Comparison of ENCODE assay signal across 1 cellular context in the genomic region with DNA sequence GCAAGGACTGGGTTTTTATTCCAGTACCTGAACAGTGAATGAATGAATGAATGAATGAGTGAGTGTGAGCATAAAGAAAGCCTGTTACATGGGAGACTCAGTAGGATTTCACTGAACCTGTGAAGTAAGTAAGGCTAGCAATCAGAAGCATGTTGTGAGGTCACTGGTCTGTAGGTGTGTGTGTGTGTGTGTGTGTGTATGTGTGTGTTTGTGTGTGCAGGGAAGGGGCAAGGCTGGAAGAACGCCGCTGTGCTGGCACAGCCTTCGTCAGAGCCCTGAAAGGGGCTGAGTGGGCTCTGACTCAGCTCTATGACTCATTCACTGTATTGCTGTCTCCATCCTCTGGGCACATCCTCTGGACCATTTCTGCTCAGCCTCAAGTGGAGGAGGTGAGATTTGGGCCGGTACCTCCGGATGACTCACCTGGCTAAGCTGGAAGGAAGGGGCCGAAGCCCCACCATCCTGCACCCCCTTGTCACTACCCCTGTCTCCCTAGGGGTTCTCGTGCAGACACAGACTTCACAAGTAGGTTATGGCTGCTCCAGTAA.
TF ChIP-seq lines count a peak whose summit lies in the region.

No MANE protein-coding gene starts in this region.

TF ChIP-seq in HEK293, 187 proteins besides CTCF, POLR2A, EP300 and RAD21 (continued from another document):
- peak; percentile 54; the same call in 1 of the 2 replicates for TF ChIP-seq ZNF707 (tag by site-specific recombination; IDR thresholded peaks at IDR 0.05)
- TF ChIP-seq YY1 (tag by site-specific recombination; IDR thresholded peaks at IDR 0.05): no peak
- peak; percentile 63; the same call in 1 of the 2 replicates for TF ChIP-seq RBAK (tag by site-specific recombination; IDR thresholded peaks at IDR 0.05)
- TF ChIP-seq MEIS1 (CRISPR knock-in tag; IDR thresholded peaks at IDR 0.05; ENCODE audit: borderline replicate concordance): no peak
- TF ChIP-seq YY2 (tag by site-specific recombination; IDR thresholded peaks at IDR 0.05): no peak
- TF ChIP-seq TCF7L2 (IDR thresholded peaks at IDR 0.05; ENCODE audit: borderline replicate concordance, low read depth, low read length): no peak
- no peak for TF ChIP-seq ZNF658 (tag by site-specific recombination; IDR thresholded peaks at IDR 0.05)
- TF ChIP-seq ZNF544 (tag by site-specific recombination; IDR thresholded peaks at IDR 0.05): no peak
- TF ChIP-seq, protein P1, sequence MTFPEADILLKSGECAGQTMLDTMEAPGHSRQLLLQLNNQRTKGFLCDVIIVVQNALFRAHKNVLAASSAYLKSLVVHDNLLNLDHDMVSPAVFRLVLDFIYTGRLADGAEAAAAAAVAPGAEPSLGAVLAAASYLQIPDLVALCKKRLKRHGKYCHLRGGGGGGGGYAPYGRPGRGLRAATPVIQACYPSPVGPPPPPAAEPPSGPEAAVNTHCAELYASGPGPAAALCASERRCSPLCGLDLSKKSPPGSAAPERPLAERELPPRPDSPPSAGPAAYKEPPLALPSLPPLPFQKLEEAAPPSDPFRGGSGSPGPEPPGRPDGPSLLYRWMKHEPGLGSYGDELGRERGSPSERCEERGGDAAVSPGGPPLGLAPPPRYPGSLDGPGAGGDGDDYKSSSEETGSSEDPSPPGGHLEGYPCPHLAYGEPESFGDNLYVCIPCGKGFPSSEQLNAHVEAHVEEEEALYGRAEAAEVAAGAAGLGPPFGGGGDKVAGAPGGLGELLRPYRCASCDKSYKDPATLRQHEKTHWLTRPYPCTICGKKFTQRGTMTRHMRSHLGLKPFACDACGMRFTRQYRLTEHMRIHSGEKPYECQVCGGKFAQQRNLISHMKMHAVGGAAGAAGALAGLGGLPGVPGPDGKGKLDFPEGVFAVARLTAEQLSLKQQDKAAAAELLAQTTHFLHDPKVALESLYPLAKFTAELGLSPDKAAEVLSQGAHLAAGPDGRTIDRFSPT (tag by site-specific recombination; IDR thresholded peaks at IDR 0.05): peak; percentile 88
- no peak; the same call in 1 of the 2 replicates for TF ChIP-seq ZNF501 (tag by site-specific recombination; IDR thresholded peaks at IDR 0.05)
- TF ChIP-seq ZNF335 (tag by site-specific recombination; conservative IDR thresholded peaks at IDR 0.05): peak; percentile 64
- TF ChIP-seq GLI4 (tag by site-specific recombination; IDR thresholded peaks at IDR 0.05): peak; percentile 87; the same call in 1 of the 2 replicates
- TF ChIP-seq, protein P2, sequence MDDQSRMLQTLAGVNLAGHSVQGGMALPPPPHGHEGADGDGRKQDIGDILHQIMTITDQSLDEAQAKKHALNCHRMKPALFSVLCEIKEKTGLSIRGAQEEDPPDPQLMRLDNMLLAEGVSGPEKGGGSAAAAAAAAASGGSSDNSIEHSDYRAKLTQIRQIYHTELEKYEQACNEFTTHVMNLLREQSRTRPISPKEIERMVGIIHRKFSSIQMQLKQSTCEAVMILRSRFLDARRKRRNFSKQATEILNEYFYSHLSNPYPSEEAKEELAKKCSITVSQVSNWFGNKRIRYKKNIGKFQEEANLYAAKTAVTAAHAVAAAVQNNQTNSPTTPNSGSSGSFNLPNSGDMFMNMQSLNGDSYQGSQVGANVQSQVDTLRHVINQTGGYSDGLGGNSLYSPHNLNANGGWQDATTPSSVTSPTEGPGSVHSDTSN (CRISPR knock-in tag; IDR thresholded peaks at IDR 0.05): no peak
- TF ChIP-seq ZNF184 (tag by site-specific recombination; IDR thresholded peaks at IDR 0.05): peak; percentile 64; the same call in 1 of the 2 replicates
- TF ChIP-seq ZBTB48 (tag by site-specific recombination; IDR thresholded peaks at IDR 0.05): peak; percentile 85
- TF ChIP-seq WT1 (tag by site-specific recombination; IDR thresholded peaks at IDR 0.05): no peak
- no peak for TF ChIP-seq ZNF19 (tag by site-specific recombination; IDR thresholded peaks at IDR 0.05; ENCODE audit: low read depth)
- no peak for TF ChIP-seq GLIS1 (tag by site-specific recombination; IDR thresholded peaks at IDR 0.05)
- no peak for TF ChIP-seq ZNF776 (tag by site-specific recombination; IDR thresholded peaks at IDR 0.05; ENCODE audit: borderline replicate concordance)
- TF ChIP-seq ZNF624 (tag by site-specific recombination; IDR thresholded peaks at IDR 0.05): no peak
- no peak for TF ChIP-seq SETDB1 (IDR thresholded peaks at IDR 0.05; ENCODE audit: insufficient read length, low read length)
- no peak for TF ChIP-seq ZNF274 (IDR thresholded peaks at IDR 0.05; ENCODE audit: low read length)
- no peak; the same call in 1 of the 2 replicates for TF ChIP-seq ZNF274 (tag by site-specific recombination; IDR thresholded peaks at IDR 0.05; ENCODE audit: borderline replicate concordance)
- TF ChIP-seq, protein P3, sequence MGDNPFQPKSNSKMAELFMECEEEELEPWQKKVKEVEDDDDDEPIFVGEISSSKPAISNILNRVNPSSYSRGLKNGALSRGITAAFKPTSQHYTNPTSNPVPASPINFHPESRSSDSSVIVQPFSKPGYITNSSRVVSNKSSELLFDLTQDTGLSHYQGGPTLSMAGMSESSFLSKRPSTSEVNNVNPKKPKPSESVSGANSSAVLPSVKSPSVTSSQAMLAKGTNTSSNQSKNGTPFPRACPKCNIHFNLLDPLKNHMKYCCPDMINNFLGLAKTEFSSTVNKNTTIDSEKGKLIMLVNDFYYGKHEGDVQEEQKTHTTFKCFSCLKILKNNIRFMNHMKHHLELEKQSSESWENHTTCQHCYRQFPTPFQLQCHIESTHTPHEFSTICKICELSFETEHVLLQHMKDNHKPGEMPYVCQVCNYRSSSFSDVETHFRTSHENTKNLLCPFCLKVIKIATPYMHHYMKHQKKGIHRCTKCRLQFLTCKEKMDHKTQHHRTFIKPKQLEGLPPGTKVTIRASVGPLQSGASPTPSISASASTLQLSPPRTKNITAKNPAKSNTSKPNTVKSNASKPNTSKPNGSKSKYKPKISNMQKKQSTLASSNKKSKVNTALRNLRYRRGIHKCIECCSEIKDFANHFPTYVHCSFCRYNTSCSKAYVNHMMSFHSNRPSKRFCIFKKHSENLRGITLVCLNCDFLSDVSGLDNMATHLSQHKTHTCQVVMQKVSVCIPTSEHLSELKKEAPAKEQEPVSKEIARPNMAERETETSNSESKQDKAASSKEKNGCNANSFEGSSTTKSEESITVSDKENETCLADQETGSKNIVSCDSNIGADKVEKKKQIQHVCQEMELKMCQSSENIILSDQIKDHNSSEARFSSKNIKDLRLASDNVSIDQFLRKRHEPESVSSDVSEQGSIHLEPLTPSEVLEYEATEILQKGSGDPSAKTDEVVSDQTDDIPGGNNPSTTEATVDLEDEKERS (tag by site-specific recombination; IDR thresholded peaks at IDR 0.05): peak; percentile 89
- TF ChIP-seq, protein P4, sequence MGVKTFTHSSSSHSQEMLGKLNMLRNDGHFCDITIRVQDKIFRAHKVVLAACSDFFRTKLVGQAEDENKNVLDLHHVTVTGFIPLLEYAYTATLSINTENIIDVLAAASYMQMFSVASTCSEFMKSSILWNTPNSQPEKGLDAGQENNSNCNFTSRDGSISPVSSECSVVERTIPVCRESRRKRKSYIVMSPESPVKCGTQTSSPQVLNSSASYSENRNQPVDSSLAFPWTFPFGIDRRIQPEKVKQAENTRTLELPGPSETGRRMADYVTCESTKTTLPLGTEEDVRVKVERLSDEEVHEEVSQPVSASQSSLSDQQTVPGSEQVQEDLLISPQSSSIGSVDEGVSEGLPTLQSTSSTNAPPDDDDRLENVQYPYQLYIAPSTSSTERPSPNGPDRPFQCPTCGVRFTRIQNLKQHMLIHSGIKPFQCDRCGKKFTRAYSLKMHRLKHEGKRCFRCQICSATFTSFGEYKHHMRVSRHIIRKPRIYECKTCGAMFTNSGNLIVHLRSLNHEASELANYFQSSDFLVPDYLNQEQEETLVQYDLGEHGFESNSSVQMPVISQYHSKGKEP (tag by site-specific recombination; IDR thresholded peaks at IDR 0.05): no peak
- TF ChIP-seq ZNF560 (tag by site-specific recombination; IDR thresholded peaks at IDR 0.05; ENCODE audit: borderline replicate concordance): no peak
- no peak for TF ChIP-seq ZNF549 (tag by site-specific recombination; IDR thresholded peaks at IDR 0.05)
- TF ChIP-seq, protein P5, sequence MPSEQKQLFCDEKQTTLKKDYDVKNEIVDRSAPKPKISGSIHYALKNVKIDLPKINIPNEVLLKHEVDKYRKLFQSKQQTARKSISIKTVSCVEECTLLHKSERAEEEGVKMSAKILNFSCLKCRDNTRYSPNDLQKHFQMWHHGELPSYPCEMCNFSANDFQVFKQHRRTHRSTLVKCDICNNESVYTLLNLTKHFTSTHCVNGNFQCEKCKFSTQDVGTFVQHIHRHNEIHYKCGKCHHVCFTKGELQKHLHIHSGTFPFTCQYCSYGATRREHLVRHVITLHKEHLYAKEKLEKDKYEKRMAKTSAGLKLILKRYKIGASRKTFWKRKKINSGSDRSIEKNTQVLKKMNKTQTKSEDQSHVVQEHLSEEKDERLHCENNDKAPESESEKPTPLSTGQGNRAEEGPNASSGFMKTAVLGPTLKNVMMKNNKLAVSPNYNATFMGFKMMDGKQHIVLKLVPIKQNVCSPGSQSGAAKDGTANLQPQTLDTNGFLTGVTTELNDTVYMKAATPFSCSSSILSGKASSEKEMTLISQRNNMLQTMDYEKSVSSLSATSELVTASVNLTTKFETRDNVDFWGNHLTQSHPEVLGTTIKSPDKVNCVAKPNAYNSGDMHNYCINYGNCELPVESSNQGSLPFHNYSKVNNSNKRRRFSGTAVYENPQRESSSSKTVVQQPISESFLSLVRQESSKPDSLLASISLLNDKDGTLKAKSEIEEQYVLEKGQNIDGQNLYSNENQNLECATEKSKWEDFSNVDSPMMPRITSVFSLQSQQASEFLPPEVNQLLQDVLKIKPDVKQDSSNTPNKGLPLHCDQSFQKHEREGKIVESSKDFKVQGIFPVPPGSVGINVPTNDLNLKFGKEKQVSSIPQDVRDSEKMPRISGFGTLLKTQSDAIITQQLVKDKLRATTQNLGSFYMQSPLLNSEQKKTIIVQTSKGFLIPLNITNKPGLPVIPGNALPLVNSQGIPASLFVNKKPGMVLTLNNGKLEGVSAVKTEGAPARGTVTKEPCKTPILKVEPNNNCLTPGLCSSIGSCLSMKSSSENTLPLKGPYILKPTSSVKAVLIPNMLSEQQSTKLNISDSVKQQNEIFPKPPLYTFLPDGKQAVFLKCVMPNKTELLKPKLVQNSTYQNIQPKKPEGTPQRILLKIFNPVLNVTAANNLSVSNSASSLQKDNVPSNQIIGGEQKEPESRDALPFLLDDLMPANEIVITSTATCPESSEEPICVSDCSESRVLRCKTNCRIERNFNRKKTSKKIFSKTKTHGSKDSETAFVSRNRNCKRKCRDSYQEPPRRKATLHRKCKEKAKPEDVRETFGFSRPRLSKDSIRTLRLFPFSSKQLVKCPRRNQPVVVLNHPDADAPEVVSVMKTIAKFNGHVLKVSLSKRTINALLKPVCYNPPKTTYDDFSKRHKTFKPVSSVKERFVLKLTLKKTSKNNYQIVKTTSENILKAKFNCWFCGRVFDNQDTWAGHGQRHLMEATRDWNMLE (tag by site-specific recombination; conservative IDR thresholded peaks at IDR 0.05; ENCODE audit: low read depth): 0 out of 2 replicates have a peak, but pooled peaks have one; percentile 34
- TF ChIP-seq HOXC10 (CRISPR knock-in tag; IDR thresholded peaks at IDR 0.05): no peak
- TF ChIP-seq ZEB2 (tag by site-specific recombination; IDR thresholded peaks at IDR 0.05): peak; percentile 91
- no peak for TF ChIP-seq ZNF555 (tag by site-specific recombination; conservative IDR thresholded peaks at IDR 0.05)
- TF ChIP-seq, protein P6, sequence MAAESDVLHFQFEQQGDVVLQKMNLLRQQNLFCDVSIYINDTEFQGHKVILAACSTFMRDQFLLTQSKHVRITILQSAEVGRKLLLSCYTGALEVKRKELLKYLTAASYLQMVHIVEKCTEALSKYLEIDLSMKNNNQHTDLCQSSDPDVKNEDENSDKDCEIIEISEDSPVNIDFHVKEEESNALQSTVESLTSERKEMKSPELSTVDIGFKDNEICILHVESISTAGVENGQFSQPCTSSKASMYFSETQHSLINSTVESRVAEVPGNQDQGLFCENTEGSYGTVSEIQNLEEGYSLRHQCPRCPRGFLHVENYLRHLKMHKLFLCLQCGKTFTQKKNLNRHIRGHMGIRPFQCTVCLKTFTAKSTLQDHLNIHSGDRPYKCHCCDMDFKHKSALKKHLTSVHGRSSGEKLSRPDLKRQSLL (tag by site-specific recombination; IDR thresholded peaks at IDR 0.05): no peak
- TF ChIP-seq ZNF626 (tag by site-specific recombination; IDR thresholded peaks at IDR 0.05): no peak
- peak; percentile 73 for TF ChIP-seq SP3 (tag by site-specific recombination; IDR thresholded peaks at IDR 0.05)
- TF ChIP-seq ZNF157 (tag by site-specific recombination; IDR thresholded peaks at IDR 0.05): peak; percentile 47; the same call in 1 of the 2 replicates
- TF ChIP-seq, protein P7, sequence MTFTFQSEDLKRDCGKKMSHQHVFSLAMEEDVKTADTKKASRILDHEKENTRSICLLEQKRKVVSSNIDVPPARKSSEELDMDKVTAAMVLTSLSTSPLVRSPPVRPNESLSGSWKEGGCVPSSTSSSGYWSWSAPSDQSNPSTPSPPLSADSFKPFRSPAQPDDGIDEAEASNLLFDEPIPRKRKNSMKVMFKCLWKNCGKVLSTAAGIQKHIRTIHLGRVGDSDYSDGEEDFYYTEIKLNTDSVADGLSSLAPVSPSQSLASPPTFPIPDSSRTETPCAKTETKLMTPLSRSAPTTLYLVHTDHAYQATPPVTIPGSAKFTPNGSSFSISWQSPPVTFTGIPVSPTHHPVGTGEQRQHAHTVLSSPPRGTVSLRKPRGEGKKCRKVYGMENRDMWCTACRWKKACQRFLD (tag by site-specific recombination; IDR thresholded peaks at IDR 0.05): no peak
- TF ChIP-seq, protein P8, sequence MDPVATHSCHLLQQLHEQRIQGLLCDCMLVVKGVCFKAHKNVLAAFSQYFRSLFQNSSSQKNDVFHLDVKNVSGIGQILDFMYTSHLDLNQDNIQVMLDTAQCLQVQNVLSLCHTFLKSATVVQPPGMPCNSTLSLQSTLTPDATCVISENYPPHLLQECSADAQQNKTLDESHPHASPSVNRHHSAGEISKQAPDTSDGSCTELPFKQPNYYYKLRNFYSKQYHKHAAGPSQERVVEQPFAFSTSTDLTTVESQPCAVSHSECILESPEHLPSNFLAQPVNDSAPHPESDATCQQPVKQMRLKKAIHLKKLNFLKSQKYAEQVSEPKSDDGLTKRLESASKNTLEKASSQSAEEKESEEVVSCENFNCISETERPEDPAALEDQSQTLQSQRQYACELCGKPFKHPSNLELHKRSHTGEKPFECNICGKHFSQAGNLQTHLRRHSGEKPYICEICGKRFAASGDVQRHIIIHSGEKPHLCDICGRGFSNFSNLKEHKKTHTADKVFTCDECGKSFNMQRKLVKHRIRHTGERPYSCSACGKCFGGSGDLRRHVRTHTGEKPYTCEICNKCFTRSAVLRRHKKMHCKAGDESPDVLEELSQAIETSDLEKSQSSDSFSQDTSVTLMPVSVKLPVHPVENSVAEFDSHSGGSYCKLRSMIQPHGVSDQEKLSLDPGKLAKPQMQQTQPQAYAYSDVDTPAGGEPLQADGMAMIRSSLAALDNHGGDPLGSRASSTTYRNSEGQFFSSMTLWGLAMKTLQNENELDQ (tag by site-specific recombination; IDR thresholded peaks at IDR 0.05; ENCODE audit: low read depth): no peak
- no peak for TF ChIP-seq ZNF596 (tag by site-specific recombination; IDR thresholded peaks at IDR 0.05)
- no peak for TF ChIP-seq ZNF514 (tag by site-specific recombination; IDR thresholded peaks at IDR 0.05)
- no peak for TF ChIP-seq BCL11B (tag by site-specific recombination; IDR thresholded peaks at IDR 0.05; ENCODE audit: low read depth)
- no peak for TF ChIP-seq MZF1 (tag by site-specific recombination; IDR thresholded peaks at IDR 0.05; ENCODE audit: borderline replicate concordance)
- TF ChIP-seq ZNF169 (tag by site-specific recombination; IDR thresholded peaks at IDR 0.05): peak; percentile 78
- TF ChIP-seq ZBTB7A (tag by site-specific recombination; IDR thresholded peaks at IDR 0.05; ENCODE audit: low read depth): no peak
